Comparison of ENCODE assay signal across 8 cellular contexts in the genomic region with DNA sequence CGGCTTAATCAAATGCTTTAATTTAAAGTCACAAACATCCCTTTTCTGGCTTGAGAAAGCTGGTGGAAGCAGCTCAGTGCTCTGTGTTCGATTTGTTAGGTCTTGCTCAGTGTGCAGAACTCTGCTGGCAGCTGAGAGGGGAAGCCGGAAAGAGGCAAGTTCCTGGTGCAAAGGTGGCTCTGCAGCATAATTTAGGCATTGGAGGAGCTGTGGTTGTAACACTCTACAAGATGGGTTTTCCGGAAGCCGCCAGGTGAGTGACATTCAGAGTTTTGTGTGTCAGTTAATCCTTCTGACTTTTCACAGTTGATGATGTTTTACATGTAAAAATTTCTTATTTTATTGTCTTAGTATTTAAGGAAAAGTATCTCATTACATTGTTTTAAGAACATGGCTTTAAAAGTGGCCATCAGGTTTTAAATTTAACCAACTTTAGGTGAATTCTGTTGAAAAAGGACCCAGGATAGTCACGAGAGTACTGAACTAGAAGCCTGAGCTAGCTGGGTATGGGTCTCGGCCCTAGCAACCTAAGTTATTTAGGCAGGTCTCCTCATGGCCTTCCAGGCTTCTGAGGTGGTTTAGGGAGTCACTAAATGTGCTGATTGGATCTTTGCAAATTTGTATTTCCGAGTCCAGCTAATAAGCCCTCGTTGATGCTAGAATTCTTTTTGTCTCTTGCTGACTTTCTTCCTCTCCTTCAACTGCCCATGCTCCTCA. TPM values are rescaled to one million over a fixed set of nuclear protein-coding genes. Genes with fewer than 3 reads are reported as not detected.
DNase-seq lines count a peak whose midpoint lies in the region; ATAC-seq and TF ChIP-seq lines count a peak whose summit lies in the region.

No MANE protein-coding gene starts in this region.

- TF ChIP-seq CTCF in AG09319 (IDR thresholded peaks at IDR 0.05; ENCODE audit: low read depth, low read length) (no peak), left lung (IDR thresholded peaks at IDR 0.05) (no peak)

- DNase-seq in AG09319 (ENCODE audit: extremely low read depth, low read depth) (peak; percentile 71), NCI-H526 (lab: John Stamatoyannopoulos, UW) (peak; percentile 92), dermis blood vessel endothelial cell (peak; percentile 91), left lung (peak in 1 of 2 donors; percentile 87)
- DNase-seq in activated CD4-positive, alpha-beta T cell treated with anti-CD3 and anti-CD28 coated beads for 48 hours, result peak; percentile 82
- peak; percentile 61 for DNase-seq in stimulated activated CD4-positive, alpha-beta T cell treated with anti-CD3 and anti-CD28 coated beads, Interleukin-2, amount 100 ng/mL, for 4 hours (ENCODE audit: low read depth)

- H3K4me1 ChIP-seq in left lung, result peaks cover 14 to 28% of the 10 kb centered on the region in 2 donors

- intact Hi-C loops in left lung (cut with DNase I), result no loop called here

- no peaks in the 10 kb centered on the region for H3K9me3 ChIP-seq in left lung

- H3K27me3 ChIP-seq in left lung, result no peaks in the 10 kb centered on the region

- H3K27ac ChIP-seq in left lung, result peak overlapping the region; percentile 14 to 59

- ATAC-seq in GM19035 (IDR thresholded peaks at IDR 0.05; ENCODE audit: unreplicated experiment) (peak; percentile 80), HG03460 (IDR thresholded peaks at IDR 0.05; ENCODE audit: unreplicated experiment) (peak; percentile 85), left lung (peak; percentile 99)

- H3K4me3 ChIP-seq in left lung, result peak overlapping the region; percentile 48 to 69

- peaks cover 0 to 9% of the 10 kb centered on the region in 2 donors for H3K36me3 ChIP-seq in left lung

RNA-seq across cellular contexts. Expression of gene PODN, which starts 47.1 kb away (rescaled TPM):
- total RNA-seq in dermis blood vessel endothelial cell, result not detected in 2 replicates
- 10 to 100 TPM; 48.7 to 48.8 TPM for total RNA-seq in left lung

Comparison
In these comparisons a context has a peak if more than half of its experiments do, and no peak if none do; other contexts are left out.
1. RNA of gene PODN, which starts 47.1 kb away (total RNA-seq): 48.7 to 48.8 TPM in left lung; not detected in dermis blood vessel endothelial cell; every median in the first group is over 10 times any median in the second.
2. Peak in every context shown above with its lines, with median percentiles within 50 percentile points of each other: ATAC-seq.